In genomic region chr3:142087676-142088075, GRCh38 we compare ENCODE assay signal across 19 cellular contexts.
DNase-seq lines count a peak whose midpoint lies in the region; ATAC-seq, FAIRE-seq and TF ChIP-seq lines count a peak whose summit lies in the region.
"Had no signal": no experiment of that assay in that cellular context is flagged by ENCODE, and none has a peak within 500 bp of the region (broad histone marks: within the 10 kb centered on the region; RNA-seq: fewer than 3 reads in every experiment).

No MANE protein-coding gene starts in this region.

- H3K9me3 Mint-ChIP-seq in T-helper 2 cell treated with Interferon-gamma antibody and Interleukin-4, amounts not matched to agents 5 μg/mL and 100 μg/mL, for 36 hours: no peaks in the 10 kb centered on the region
- H3K9me3 Mint-ChIP-seq: activated naive CD8-positive, alpha-beta T cell treated with anti-CD3 and anti-CD28 coated beads, Interleukin-2, amount 50 U/mL, for 24 hours had no signal

- H3K4me3 Mint-ChIP-seq in T-helper 2 cell treated with Interferon-gamma antibody and Interleukin-4, amounts not matched to agents 5 μg/mL and 100 μg/mL, for 36 hours: no peak overlapping the region
- H3K4me3 Mint-ChIP-seq: activated CD4-positive, alpha-beta T cell treated with anti-CD3 and anti-CD28 coated beads for 36 hours; activated naive CD8-positive, alpha-beta T cell treated with anti-CD3 and anti-CD28 coated beads, Interleukin-2, amount 50 U/mL, for 24 hours; B cell had no signal

- no peaks in the 10 kb centered on the region for H3K4me1 Mint-ChIP-seq in T-helper 2 cell treated with Interferon-gamma antibody and Interleukin-4, amounts not matched to agents 5 μg/mL and 100 μg/mL, for 36 hours (ENCODE audit: low read depth)
- H3K4me1 Mint-ChIP-seq: activated CD4-positive, alpha-beta T cell treated with anti-CD3 and anti-CD28 coated beads for 36 hours; activated naive CD8-positive, alpha-beta T cell treated with anti-CD3 and anti-CD28 coated beads, Interleukin-2, amount 50 U/mL, for 24 hours; B cell had no signal

- in situ Hi-C loops in astrocyte of the cerebellum (cut with HindIII; ENCODE audit: low sequenced_read_pairs): no loop called here

- ATAC-seq in SK-N-SH treated with all-trans-retinoic acid at 6 μM for 48 hours: no peak
- ATAC-seq: activated CD4-positive, alpha-beta T cell treated with anti-CD3 and anti-CD28 coated beads for 36 hours; activated naive CD8-positive, alpha-beta T cell treated with anti-CD3 and anti-CD28 coated beads, Interleukin-2, amount 50 U/mL, for 24 hours had no signal

- peak; percentile 82 for DNase-seq in AG10803 (ENCODE audit: low read depth)
- peak; percentile 89 for DNase-seq in HS-5 (ENCODE audit: low read depth)
- DNase-seq in astrocyte of the cerebellum (ENCODE audit: low read depth): peak; percentile 31
- DNase-seq in hepatic stellate cell (ENCODE audit: low spot score): peak; percentile 8
- no peak for DNase-seq in NCI-H1105 (lab: John Stamatoyannopoulos, UW)
- DNase-seq in frontal cortex (ENCODE audit: low spot score in 2 of 2): no peak
- no peak for DNase-seq in T-helper 2 cell treated with Interferon-gamma antibody and Interleukin-4, amounts not matched to agents 5 μg/mL and 100 μg/mL, for 36 hours (ENCODE audit: low spot score)
- DNase-seq: activated CD4-positive, alpha-beta T cell treated with anti-CD3 and anti-CD28 coated beads for 36 hours; activated naive CD8-positive, alpha-beta T cell treated with anti-CD3 and anti-CD28 coated beads, Interleukin-2, amount 50 U/mL, for 24 hours; activated T-cell treated with anti-CD3 and anti-CD28 coated beads, Interleukin-2, amount 50 U/mL, for 48 hours; dorsolateral prefrontal cortex; NCI-H1105 treated with DMSO at 0.1 percent for 48 hours; NCI-H345; stimulated activated CD8-positive, alpha-beta memory T cell treated with anti-CD3 and anti-CD28 coated beads, Interleukin-4, amount 100 ng/mL, for 48 hours; transverse colon had no signal

- H3K27me3 Mint-ChIP-seq in T-helper 2 cell treated with Interferon-gamma antibody and Interleukin-4, amounts not matched to agents 5 μg/mL and 100 μg/mL, for 36 hours (ENCODE audit: low read depth): peaks cover 7% of the 10 kb centered on the region
- H3K27me3 Mint-ChIP-seq: activated CD4-positive, alpha-beta T cell treated with anti-CD3 and anti-CD28 coated beads for 36 hours; activated naive CD8-positive, alpha-beta T cell treated with anti-CD3 and anti-CD28 coated beads, Interleukin-2, amount 50 U/mL, for 24 hours; B cell; progenitor cell of endocrine pancreas had no signal

- no peak for FAIRE-seq in frontal cortex (lab: Jason Lieb, UNC)
- FAIRE-seq: HepG2 had no signal

- H3K27ac Mint-ChIP-seq in T-helper 2 cell treated with Interferon-gamma antibody and Interleukin-4, amounts not matched to agents 5 μg/mL and 100 μg/mL, for 36 hours: no peak overlapping the region
- H3K27ac Mint-ChIP-seq: activated CD4-positive, alpha-beta T cell treated with anti-CD3 and anti-CD28 coated beads for 36 hours; activated naive CD8-positive, alpha-beta T cell treated with anti-CD3 and anti-CD28 coated beads, Interleukin-2, amount 50 U/mL, for 24 hours; B cell; progenitor cell of endocrine pancreas had no signal

- H3K4me3 ChIP-seq in AG10803 (ENCODE audit: low read length): no peak overlapping the region
- no peak overlapping the region for H3K4me3 ChIP-seq in astrocyte of the cerebellum (ENCODE audit: low read depth, low read length)
- H3K4me3 ChIP-seq: dorsolateral prefrontal cortex, transverse colon had no signal

- TF ChIP-seq CTCF in AG10803 (conservative IDR thresholded peaks at IDR 0.05; ENCODE audit: low read length) (no peak), astrocyte of the cerebellum (IDR thresholded peaks at IDR 0.05; ENCODE audit: low read depth, low read length, missing control alignments) (no peak)

- no peaks in the 10 kb centered on the region for H3K36me3 Mint-ChIP-seq in T-helper 2 cell treated with Interferon-gamma antibody and Interleukin-4, amounts not matched to agents 5 μg/mL and 100 μg/mL, for 36 hours (ENCODE audit: low read depth)

TF ChIP-seq in SK-N-SH treated with all-trans-retinoic acid at 6 μM for 48 hours, 23 proteins besides CTCF, POLR2A, EP300 and RAD21:
- TF ChIP-seq CSDC2 (CRISPR knock-in tag; IDR thresholded peaks at IDR 0.05): no peak
- no peak for TF ChIP-seq OSR1 (CRISPR knock-in tag; IDR thresholded peaks at IDR 0.05)
- no peak for TF ChIP-seq GLIS3 (CRISPR knock-in tag; IDR thresholded peaks at IDR 0.05)
- no peak for TF ChIP-seq ZFP3 (CRISPR knock-in tag; IDR thresholded peaks at IDR 0.05)
- TF ChIP-seq CSRNP3 (CRISPR knock-in tag; IDR thresholded peaks at IDR 0.05): no peak
- TF ChIP-seq BACH2 (CRISPR knock-in tag; IDR thresholded peaks at IDR 0.05; ENCODE audit: borderline replicate concordance): no peak
- no peak for TF ChIP-seq ZC3H10 (CRISPR knock-in tag; IDR thresholded peaks at IDR 0.05)
- TF ChIP-seq POU6F1 (CRISPR knock-in tag; IDR thresholded peaks at IDR 0.05; ENCODE audit: borderline replicate concordance, low read depth): no peak
- no peak for TF ChIP-seq RARB (CRISPR knock-in tag; IDR thresholded peaks at IDR 0.05)
- TF ChIP-seq CREB5 (CRISPR knock-in tag; IDR thresholded peaks at IDR 0.05; ENCODE audit: low read depth): no peak
- TF ChIP-seq PPARA (CRISPR knock-in tag; IDR thresholded peaks at IDR 0.05; ENCODE audit: borderline replicate concordance): no peak
- no peak for TF ChIP-seq ISL1 (CRISPR knock-in tag; IDR thresholded peaks at IDR 0.05)
- TF ChIP-seq TOX (CRISPR knock-in tag; IDR thresholded peaks at IDR 0.05; ENCODE audit: borderline replicate concordance): no peak
- no peak for TF ChIP-seq ZNF565 (CRISPR knock-in tag; conservative IDR thresholded peaks at IDR 0.05; ENCODE audit: low read depth)
TF ChIP-seq in SK-N-SH treated with all-trans-retinoic acid at 6 μM for 48 hours: peak in this region for 0.

Comparison
In these comparisons a context has a peak if more than half of its experiments do, and no peak if none do; other contexts are left out.
1. DNase-seq: peak in AG10803 (single experiment), HS-5 (single experiment), astrocyte of the cerebellum (single experiment) and hepatic stellate cell (single experiment); none in NCI-H1105 (single experiment), frontal cortex (0 of 2) and T-helper 2 cell treated with Interferon-gamma antibody and Interleukin-4, amounts not matched to agents 5 μg/mL and 100 μg/mL, for 36 hours (single experiment).